In genomic region chr15:74907277-74907870, GRCh38 we compare ENCODE assay signal across 8 cellular contexts. TPM values are rescaled to one million over a fixed set of nuclear protein-coding genes. Genes with fewer than 3 reads are reported as not detected.
DNase-seq lines count a peak whose midpoint lies in the region; ATAC-seq and TF ChIP-seq lines count a peak whose summit lies in the region.

No MANE protein-coding gene starts in this region.

- H3K9me3 ChIP-seq in HUES6 (ENCODE audit: control insufficient read depth, insufficient read depth, low read depth, low read length) (no peaks in the 10 kb centered on the region; the same call in 1 of the 2 replicates), upper lobe of left lung (no peaks in the 10 kb centered on the region)

- H3K9ac ChIP-seq in HUES6 (ENCODE audit: low read length): peak overlapping the region; percentile 89

- peaks cover 25% of the 10 kb centered on the region for H3K79me2 ChIP-seq in ACC112 (ENCODE audit: control insufficient read depth, insufficient read depth, low read length, unreplicated experiment)

- intact Hi-C loops in lower leg skin (cut with DNase I; ENCODE audit: low total_unique reads): no loop called here

- peak in 1 of 2 donors; percentile 17 for DNase-seq in cardiac fibroblast (ENCODE audit: low read depth in 2 of 2)
- DNase-seq in lower leg skin (ENCODE audit: low spot score in 2 of 2): no peak
- no peak for DNase-seq in upper lobe of left lung
- no peak for DNase-seq in iPS-NIHi11 (ENCODE audit: low spot score)
- DNase-seq in DMS79 treated with DMSO at 0.1 percent for 48 hours (lab: John Stamatoyannopoulos, UW): no peak

- TF ChIP-seq POLR2A in lower leg skin (IDR thresholded peaks at IDR 0.05) (no peak), upper lobe of left lung (IDR thresholded peaks at IDR 0.05) (no peak)

- peak overlapping the region; percentile 7; the same call in 1 of the 2 replicates for H3K27ac ChIP-seq in ACC112 (ENCODE audit: low read depth, low read length)
- H3K27ac ChIP-seq in HUES6 (ENCODE audit: low read depth, low read length): peak overlapping the region; percentile 84; the same call in 1 of the 2 replicates
- peak overlapping the region; percentile 91 to 98 (median 94) for H3K27ac ChIP-seq in upper lobe of left lung

- H2AFZ ChIP-seq in ACC112 (ENCODE audit: low read length, unreplicated experiment): peak overlapping the region; percentile 74

- H3K4me3 ChIP-seq in ACC112 (ENCODE audit: low read depth, low read length): peak overlapping the region; percentile 77
- H3K4me3 ChIP-seq in HUES6 (ENCODE audit: low read depth, low read length): peak overlapping the region; percentile 87
- peak overlapping the region; percentile 85 to 88 for H3K4me3 ChIP-seq in cardiac fibroblast (replicated peaks in 1 of 2; ENCODE audit: low read depth in 2 of 2, low read length in 2 of 2)
- peak overlapping the region; percentile 76 for H3K4me3 ChIP-seq in lower leg skin (ENCODE audit: low read depth, poor library complexity, severe bottlenecking)
- peak overlapping the region; percentile 87 to 96 (median 90) for H3K4me3 ChIP-seq in upper lobe of left lung

- ATAC-seq in upper lobe of left lung (ENCODE audit: low FRiP score in 2 of 2) (peak in 1 of 2 donors; percentile 8), GM19328 (IDR thresholded peaks at IDR 0.05; ENCODE audit: unreplicated experiment) (no peak)

- 55 to 56% methylated on average over 6 of the region's 6 CpGs for WGBS in lower leg skin, 2 donors
- WGBS in upper lobe of left lung, 2 donors: 61% methylated on average over 6 of the region's 6 CpGs

- H3K4me1 ChIP-seq in ACC112 (ENCODE audit: control insufficient read depth, insufficient read depth, low read length, unreplicated experiment): peaks cover 15% of the 10 kb centered on the region
- H3K4me1 ChIP-seq in HUES6 (ENCODE audit: control insufficient read depth, insufficient read depth, low read length): peaks cover 12% of the 10 kb centered on the region
- H3K4me1 ChIP-seq in upper lobe of left lung: peaks cover 14 to 26% (median 21%) of the 10 kb centered on the region in 4 donors

- peaks cover 16% of the 10 kb centered on the region; the same call in 1 of the 2 replicates for H3K36me3 ChIP-seq in ACC112 (ENCODE audit: insufficient read depth, low read length)
- peaks cover 37% of the 10 kb centered on the region for H3K36me3 ChIP-seq in HUES6 (ENCODE audit: control insufficient read depth, insufficient read depth, low read length)
- peaks cover 4 to 40% (median 24%) of the 10 kb centered on the region in 4 donors for H3K36me3 ChIP-seq in upper lobe of left lung

- no peak for TF ChIP-seq EP300 in upper lobe of left lung (IDR thresholded peaks at IDR 0.05)

- no peak for TF ChIP-seq CTCF in cardiac fibroblast (IDR thresholded peaks at IDR 0.05; ENCODE audit: low read depth, low read length)
- no peak for TF ChIP-seq CTCF in lower leg skin (IDR thresholded peaks at IDR 0.05)
- TF ChIP-seq CTCF in upper lobe of left lung (IDR thresholded peaks at IDR 0.05): no peak

- no peaks in the 10 kb centered on the region for H3K27me3 ChIP-seq in ACC112 (ENCODE audit: insufficient read depth, low read length)
- H3K27me3 ChIP-seq in HUES6 (ENCODE audit: control insufficient read depth, insufficient read depth, low read length): no peaks in the 10 kb centered on the region
- H3K27me3 ChIP-seq in upper lobe of left lung: no peaks in the 10 kb centered on the region

RNA-seq across cellular contexts. Expression of gene FAM219B, which starts 0.7 kb away (rescaled TPM):
- total RNA-seq in lower leg skin (10 to 100 TPM; 60.3 to 72.6 (median 67.5) TPM), upper lobe of left lung (100 to 1,000 TPM in 1 of 6 donors, 10 to 100 TPM in 5; 49.3 to 122 (median 71.5) TPM)

RNA-seq across cellular contexts. Expression of gene MPI, which starts 17.5 kb away (rescaled TPM):
- total RNA-seq in lower leg skin (10 to 100 TPM; 27.6 to 73.1 (median 32.5) TPM), upper lobe of left lung (10 to 100 TPM; 21.0 to 40.6 (median 30.2) TPM)

RNA-seq across cellular contexts. Expression of gene COX5A, which starts 30.5 kb away (rescaled TPM):
- total RNA-seq in lower leg skin (100 to 1,000 TPM; 109 to 175 (median 137) TPM), upper lobe of left lung (100 to 1,000 TPM in 2 of 6 donors, 10 to 100 TPM in 4; 50.9 to 168 (median 93.0) TPM)

RNA-seq across cellular contexts. Expression of gene SCAMP2, which starts 34.2 kb away (rescaled TPM):
- total RNA-seq in lower leg skin (100 to 1,000 TPM in 3 of 4 donors, 10 to 100 TPM in 1; 97.2 to 134 (median 107) TPM), upper lobe of left lung (100 to 1,000 TPM in 5 of 6 donors, 10 to 100 TPM in 1; 82.8 to 155 (median 130) TPM)

RNA-seq across cellular contexts. Expression of gene RPP25, which starts 49.2 kb away (rescaled TPM):
- total RNA-seq in lower leg skin (10 to 100 TPM in 1 of 4 donors, 1 to 10 TPM in 3; 5.4 to 10.6 (median 8.4) TPM), upper lobe of left lung (10 to 100 TPM in 5 of 6 donors, 1 to 10 TPM in 1; 9.4 to 28.4 (median 19.2) TPM)

Comparison
In these comparisons a context has a peak if more than half of its experiments do, and no peak if none do; other contexts are left out.
1. H3K27ac ChIP-seq: peak in every context shown above with its lines; median percentile 94 in upper lobe of left lung; 84 in HUES6; 7 in ACC112.